Comparison of ENCODE assay signal across 8 cellular contexts in genomic region chr15:40857601-40858351, GRCh38. TPM values are rescaled to one million over a fixed set of nuclear protein-coding genes. Genes with fewer than 3 reads are reported as not detected.
A peak's percentile ranks its signal among the peaks of the same experiment; 100 is the strongest.
DNase-seq lines count a peak whose midpoint lies in the region; ATAC-seq, FAIRE-seq and TF ChIP-seq lines count a peak whose summit lies in the region.

No MANE protein-coding gene starts in this region.

- peak overlapping the region; percentile 10; the same call in 1 of the 2 replicates for H3K9ac ChIP-seq in HepG2 (ENCODE audit: insufficient read depth, low read depth, low read length)

- H2AFZ ChIP-seq in HepG2 (ENCODE audit: low read length): peak overlapping the region; percentile 76

- no peak overlapping the region for H3K4me3 Mint-ChIP-seq in activated CD4-positive, alpha-beta T cell treated with anti-CD3 and anti-CD28 coated beads for 36 hours

- peak; percentile 75 for TF ChIP-seq RAD21 in HepG2 (CRISPR knock-in tag; IDR thresholded peaks at IDR 0.05)

- DNase-seq in NCI-H460 (ENCODE audit: extremely low read depth, low read depth) (peak; percentile 63), choroid plexus epithelial cell (ENCODE audit: low read depth) (peak; percentile 75), HepG2 (ENCODE audit: low spot score) (peak; percentile 57)
- DNase-seq in activated CD4-positive, alpha-beta T cell treated with anti-CD3 and anti-CD28 coated beads for 36 hours: peak; percentile 89
- DNase-seq in stimulated activated CD4-positive, alpha-beta T cell treated with anti-CD3 and anti-CD28 coated beads, Interleukin-4, amount 100 ng/mL, for 48 hours (ENCODE audit: low read depth in 2 of 2): peak; percentile 68 to 83

- H3K27ac Mint-ChIP-seq in activated CD4-positive, alpha-beta T cell treated with anti-CD3 and anti-CD28 coated beads for 36 hours: no peak overlapping the region

- H3K4me2 ChIP-seq in HepG2 (ENCODE audit: low read depth, low read length): peak overlapping the region; percentile 83

- H3K36me3 ChIP-seq in HepG2 (replicated peaks in 1 of 2; ENCODE audit: control insufficient read depth in 1 of 2, insufficient read depth in 2 of 2, low read length in 2 of 2): no peaks in the 10 kb centered on the region

- POLR2A ChIA-PET in activated CD4-positive, alpha-beta T cell treated with anti-CD3 and anti-CD28 coated beads for 36 hours (lab: Charles Lee): interaction anchor here (0.8 to 2.4 kb wide), 3 partner anchors 20 to 40 kb away, joined by 4 to 19 read pairs (median 4); partner anchors contain the start of gene VPS18
- POLR2A ChIA-PET in HepG2 (lab: Yijun Ruan, JAX): interaction anchor here (0.7 to 3.1 kb wide), 9 partner anchors 7 to 65 kb away, joined by 3 to 40 read pairs (median 4); partner anchors contain the start of genes DNAJC17, RHOV, VPS18 and ZFYVE19

- TF ChIP-seq POLR2A in HepG2 (IDR thresholded peaks at IDR 0.05; ENCODE audit: insufficient read depth in 1 of 2, low read depth in 2 of 2, low read length in 2 of 2): no peak

- CTCF ChIA-PET in activated CD4-positive, alpha-beta T cell treated with anti-CD3 and anti-CD28 coated beads for 36 hours (lab: Charles Lee): interaction anchor here (0.5 to 9.2 kb wide), 38 partner anchors 10 to 1519 kb away, joined by 3 to 268 read pairs (median 4); partner anchors contain the start of genes CCDC32, CHP1, DNAJC17 and EXD1
- CTCF ChIA-PET in HepG2 (lab: Yijun Ruan, JAX; ENCODE audit: low intra/inter-chr PET ratio, low total read pairs): interaction anchor here (1.1 to 3.8 kb wide), 2 partner anchors 32 to 36 kb away, joined by 3 to 80 read pairs; partner anchors contain the start of gene VPS18

- peaks cover 62% of the 10 kb centered on the region for H3K4me1 ChIP-seq in HepG2 (ENCODE audit: insufficient read depth, low read length)

- no peaks in the 10 kb centered on the region for H3K9me3 ChIP-seq in HepG2 (ENCODE audit: low read length)

- peaks cover 2% of the 10 kb centered on the region for H3K36me3 Mint-ChIP-seq in activated CD4-positive, alpha-beta T cell treated with anti-CD3 and anti-CD28 coated beads for 36 hours (ENCODE audit: low read depth)

- peak; percentile 56 for ATAC-seq in HG02759 (IDR thresholded peaks at IDR 0.05; ENCODE audit: unreplicated experiment)
- peak; percentile 94 for ATAC-seq in activated CD4-positive, alpha-beta T cell treated with anti-CD3 and anti-CD28 coated beads for 36 hours
- peak; percentile 80 for ATAC-seq in HepG2
- ATAC-seq in GM18519 (IDR thresholded peaks at IDR 0.05; ENCODE audit: low FRiP score, unreplicated experiment): no peak

- H3K9me3 Mint-ChIP-seq in activated CD4-positive, alpha-beta T cell treated with anti-CD3 and anti-CD28 coated beads for 36 hours (ENCODE audit: low read depth): no peaks in the 10 kb centered on the region

- no TSS peak for BruUV-seq in HepG2 (replicated peaks; lab: Mats Ljungman, UMichigan)

- FAIRE-seq in G401.6 (lab: Jason Lieb, UNC) (peak; percentile 6), HepG2 (lab: Jason Lieb, UNC) (peak; percentile 68)

- H3K27me3 Mint-ChIP-seq in activated CD4-positive, alpha-beta T cell treated with anti-CD3 and anti-CD28 coated beads for 36 hours: no peaks in the 10 kb centered on the region

- H3K27ac ChIP-seq in HepG2 (ENCODE audit: extremely low read length, insufficient read depth, low read length): no peak overlapping the region

- H3K4me1 Mint-ChIP-seq in activated CD4-positive, alpha-beta T cell treated with anti-CD3 and anti-CD28 coated beads for 36 hours: peaks cover 3% of the 10 kb centered on the region

- 18% methylated on average over 9 of the region's 15 CpGs for WGBS in HepG2 (ENCODE audit: low lambda C conversion rate)

- H3K4me3 ChIP-seq in choroid plexus epithelial cell (ENCODE audit: low read depth, low read length): no peak overlapping the region
- peak overlapping the region in 2 of 3 experiments; percentile 33 to 49; a peak in 4 of 6 replicates for H3K4me3 ChIP-seq in HepG2 (replicated peaks in 1 of 3; ENCODE audit: insufficient read depth in 1 of 3, low read depth in 2 of 3, low read length in 3 of 3)

- no peaks in the 10 kb centered on the region for H3K27me3 ChIP-seq in HepG2 (ENCODE audit: control insufficient read depth in 1 of 2, insufficient read depth in 2 of 2, low read length in 2 of 2)

- TF ChIP-seq EP300 in HepG2 (IDR thresholded peaks at IDR 0.05; ENCODE audit: low read depth in 2 of 2, low read length in 2 of 2) (no peak), HepG2 (CRISPR knock-in tag; IDR thresholded peaks at IDR 0.05; ENCODE audit: borderline replicate concordance) (no peak)

- TF ChIP-seq CTCF in choroid plexus epithelial cell (conservative IDR thresholded peaks at IDR 0.05; ENCODE audit: low read depth, low read length) (peak; percentile 98), HepG2 (CRISPR knock-in tag; IDR thresholded peaks at IDR 0.05) (peak; percentile 97)

- intact Hi-C loops in activated CD4-positive, alpha-beta T cell treated with anti-CD3 and anti-CD28 coated beads for 36 hours (cut with DNase I, micrococcal nuclease): loop anchor here in 1 of 2 experiments (1.0 to 2.0 kb wide), 2 partner anchors 37 to 165 kb away; partner anchors contain the start of gene VPS18
- intact Hi-C loops in HepG2 (cut with micrococcal nuclease; ENCODE audit: unreplicated experiment): no loop called here

- no peaks in the 10 kb centered on the region for H4K20me1 ChIP-seq in HepG2 (ENCODE audit: insufficient read depth, low read length)

- in situ Hi-C loops in HepG2 (cut with HindIII; ENCODE audit: extremely low pct_ligation_motif_present, low pct_unique_long_range_greater_than_20kb): loop anchor here (5.0 kb wide), 1 partner anchor 35 kb away; the partner anchor contains the start of gene VPS18

- no peaks in the 10 kb centered on the region for H3K79me2 ChIP-seq in HepG2 (ENCODE audit: insufficient read depth, low read length)

RNA-seq across cellular contexts. Expression of gene SPINT1, which starts 13.9 kb away (rescaled TPM):
- 1.7 and 2.4 TPM in 2 replicates for total RNA-seq in NCI-H460 (2014; rRNA removed; shearing (Covaris generic))
- polyA plus RNA-seq in NCI-H460 (2014; cell fraction: nucleus; rRNA removed): 0.62 and 6.0 TPM in 2 replicates
- total RNA-seq in activated CD4-positive, alpha-beta T cell treated with anti-CD3 and anti-CD28 coated beads for 36 hours: 1 to 10 TPM; 8.5 to 8.9 TPM
- total RNA-seq in HepG2 (2016; rRNA removed; fragmentation: Illumina TruSeq; extraction: Trizol): 0.45 and 0.49 TPM in 2 replicates
- 0.10 and 0.44 TPM in 2 replicates for total RNA-seq in HepG2 (2016; cell fraction: cytosol; rRNA removed; fragmentation: Illumina TruSeq; extraction: Trizol; ENCODE audit: low read depth)
- 0.21 and 0.50 TPM in 2 replicates for total RNA-seq in HepG2 (2016; cell fraction: insoluble cytoplasmic fraction; rRNA removed; fragmentation: Illumina TruSeq; extraction: Trizol)
- 0.14 and 0.25 TPM in 2 replicates for total RNA-seq in HepG2 (2016; cell fraction: membrane; rRNA removed; fragmentation: Illumina TruSeq; extraction: Trizol)
- total RNA-seq in HepG2 (2016; cell fraction: nucleus; rRNA removed; fragmentation: Illumina TruSeq; extraction: Trizol): 0.88 and 2.1 TPM in 2 replicates
- polyA plus RNA-seq in HepG2 (2011; rRNA removed): 2.5 and 2.8 TPM in 2 replicates
- polyA plus RNA-seq in HepG2 (2011; cell fraction: cytosol; rRNA removed): 3.4 and 3.9 TPM in 2 replicates
- polyA plus RNA-seq in HepG2 (2011; cell fraction: nucleus; rRNA removed): 7.6 and 10.2 TPM in 2 replicates
- polyA plus RNA-seq in HepG2 (2012): 2.7 and 2.9 TPM in 2 replicates
- 0.20 and 0.25 TPM in 2 replicates for polyA plus RNA-seq in HepG2 (2016; cell fraction: cytosol; fragmentation: Illumina TruSeq; extraction: Trizol; ENCODE audit: low read depth)
- polyA plus RNA-seq in HepG2 (2016; cell fraction: insoluble cytoplasmic fraction; fragmentation: Illumina TruSeq; extraction: Trizol; ENCODE audit: low read depth): 0.21 and 0.37 TPM in 2 replicates
- 0.24 and 0.43 TPM in 2 replicates for polyA plus RNA-seq in HepG2 (2016; cell fraction: membrane; fragmentation: Illumina TruSeq; extraction: Trizol; ENCODE audit: low read depth)
- 3.0 TPM in 2 replicates for polyA plus RNA-seq in HepG2 (2016; cell fraction: nucleus; fragmentation: Illumina TruSeq; extraction: Trizol; ENCODE audit: insufficient read depth, low read depth)
- polyA minus RNA-seq in HepG2 (2011; rRNA and poly(A)+ RNA removed; ENCODE audit: low replicate concordance): 0.37 and 3.2 TPM in 2 replicates
- polyA minus RNA-seq in HepG2 (2011; cell fraction: cytosol; rRNA and poly(A)+ RNA removed): 2.2 TPM in 2 replicates
- 1.0 and 2.6 TPM in 2 replicates for polyA minus RNA-seq in HepG2 (2011; cell fraction: nucleus; rRNA and poly(A)+ RNA removed)

RNA-seq across cellular contexts. Expression of gene RHOV, which starts 16.3 kb away (rescaled TPM):
- 0.14 and 0.57 TPM in 2 replicates for total RNA-seq in NCI-H460 (2014; rRNA removed; shearing (Covaris generic))
- polyA plus RNA-seq in NCI-H460 (2014; cell fraction: nucleus; rRNA removed): 0.88 TPM in 1 of 2 replicates, not detected in the other
- total RNA-seq in activated CD4-positive, alpha-beta T cell treated with anti-CD3 and anti-CD28 coated beads for 36 hours: under 1 TPM; 0.25 to 0.41 TPM
- 0.15 and 0.18 TPM in 2 replicates for total RNA-seq in HepG2 (2016; rRNA removed; fragmentation: Illumina TruSeq; extraction: Trizol)
- not detected in 2 replicates for total RNA-seq in HepG2 (2016; cell fraction: cytosol; rRNA removed; fragmentation: Illumina TruSeq; extraction: Trizol; ENCODE audit: low read depth)
- 0.15 TPM in 1 of 2 replicates, not detected in the other for total RNA-seq in HepG2 (2016; cell fraction: insoluble cytoplasmic fraction; rRNA removed; fragmentation: Illumina TruSeq; extraction: Trizol)
- total RNA-seq in HepG2 (2016; cell fraction: membrane; rRNA removed; fragmentation: Illumina TruSeq; extraction: Trizol): 0.09 and 0.10 TPM in 2 replicates
- total RNA-seq in HepG2 (2016; cell fraction: nucleus; rRNA removed; fragmentation: Illumina TruSeq; extraction: Trizol): not detected in 2 replicates
- polyA plus RNA-seq in HepG2 (2011; rRNA removed): 0.07 and 0.17 TPM in 2 replicates
- polyA plus RNA-seq in HepG2 (2011; cell fraction: cytosol; rRNA removed): 0.08 and 0.09 TPM in 2 replicates
- polyA plus RNA-seq in HepG2 (2011; cell fraction: nucleus; rRNA removed): not detected in 2 replicates
- polyA plus RNA-seq in HepG2 (2012): not detected in 2 replicates
- polyA plus RNA-seq in HepG2 (2016; cell fraction: cytosol; fragmentation: Illumina TruSeq; extraction: Trizol; ENCODE audit: low read depth): 0.07 TPM in 1 of 2 replicates, not detected in the other
- 0.17 and 0.19 TPM in 2 replicates for polyA plus RNA-seq in HepG2 (2016; cell fraction: insoluble cytoplasmic fraction; fragmentation: Illumina TruSeq; extraction: Trizol; ENCODE audit: low read depth)
- polyA plus RNA-seq in HepG2 (2016; cell fraction: membrane; fragmentation: Illumina TruSeq; extraction: Trizol; ENCODE audit: low read depth): 0.10 TPM in 1 of 2 replicates, not detected in the other
- polyA plus RNA-seq in HepG2 (2016; cell fraction: nucleus; fragmentation: Illumina TruSeq; extraction: Trizol; ENCODE audit: insufficient read depth, low read depth): 0.27 and 0.37 TPM in 2 replicates
- polyA minus RNA-seq in HepG2 (2011; rRNA and poly(A)+ RNA removed; ENCODE audit: low replicate concordance): 43.4 TPM in 1 of 2 replicates, not detected in the other
- polyA minus RNA-seq in HepG2 (2011; cell fraction: cytosol; rRNA and poly(A)+ RNA removed): 0.40 and 0.70 TPM in 2 replicates
- not detected in 2 replicates for polyA minus RNA-seq in HepG2 (2011; cell fraction: nucleus; rRNA and poly(A)+ RNA removed)

RNA-seq across cellular contexts. Expression of gene PPP1R14D, which starts 29.3 kb away (rescaled TPM):
- total RNA-seq in NCI-H460 (2014; rRNA removed; shearing (Covaris generic)): not detected in 2 replicates
- polyA plus RNA-seq in NCI-H460 (2014; cell fraction: nucleus; rRNA removed): not detected in 2 replicates
- total RNA-seq in activated CD4-positive, alpha-beta T cell treated with anti-CD3 and anti-CD28 coated beads for 36 hours: not detected
- total RNA-seq in HepG2 (2016; rRNA removed; fragmentation: Illumina TruSeq; extraction: Trizol): 0.49 and 0.53 TPM in 2 replicates
- total RNA-seq in HepG2 (2016; cell fraction: cytosol; rRNA removed; fragmentation: Illumina TruSeq; extraction: Trizol; ENCODE audit: low read depth): not detected in 2 replicates
- 0.52 and 0.55 TPM in 2 replicates for total RNA-seq in HepG2 (2016; cell fraction: insoluble cytoplasmic fraction; rRNA removed; fragmentation: Illumina TruSeq; extraction: Trizol)
- total RNA-seq in HepG2 (2016; cell fraction: membrane; rRNA removed; fragmentation: Illumina TruSeq; extraction: Trizol): 0.34 TPM in 2 replicates
- not detected in 2 replicates for total RNA-seq in HepG2 (2016; cell fraction: nucleus; rRNA removed; fragmentation: Illumina TruSeq; extraction: Trizol)
- 0.47 and 0.55 TPM in 2 replicates for polyA plus RNA-seq in HepG2 (2011; rRNA removed)
- polyA plus RNA-seq in HepG2 (2011; cell fraction: cytosol; rRNA removed): 0.81 and 0.82 TPM in 2 replicates
- 0.35 and 0.62 TPM in 2 replicates for polyA plus RNA-seq in HepG2 (2011; cell fraction: nucleus; rRNA removed)
- 0.68 TPM in 2 replicates for polyA plus RNA-seq in HepG2 (2012)
- polyA plus RNA-seq in HepG2 (2016; cell fraction: cytosol; fragmentation: Illumina TruSeq; extraction: Trizol; ENCODE audit: low read depth): not detected in 2 replicates
- polyA plus RNA-seq in HepG2 (2016; cell fraction: insoluble cytoplasmic fraction; fragmentation: Illumina TruSeq; extraction: Trizol; ENCODE audit: low read depth): 0.46 and 0.48 TPM in 2 replicates
- not detected in 2 replicates for polyA plus RNA-seq in HepG2 (2016; cell fraction: membrane; fragmentation: Illumina TruSeq; extraction: Trizol; ENCODE audit: low read depth)
- not detected in 2 replicates for polyA plus RNA-seq in HepG2 (2016; cell fraction: nucleus; fragmentation: Illumina TruSeq; extraction: Trizol; ENCODE audit: insufficient read depth, low read depth)
- 0.21 TPM in 1 of 2 replicates, not detected in the other for polyA minus RNA-seq in HepG2 (2011; rRNA and poly(A)+ RNA removed; ENCODE audit: low replicate concordance)
- not detected in 2 replicates for polyA minus RNA-seq in HepG2 (2011; cell fraction: cytosol; rRNA and poly(A)+ RNA removed)
- polyA minus RNA-seq in HepG2 (2011; cell fraction: nucleus; rRNA and poly(A)+ RNA removed): 0.87 TPM in 1 of 2 replicates, not detected in the other

RNA-seq across cellular contexts. Expression of gene VPS18, which starts 36.5 kb away (rescaled TPM):
- total RNA-seq in NCI-H460 (2014; rRNA removed; shearing (Covaris generic)): 10.5 and 11.4 TPM in 2 replicates
- 8.9 and 9.9 TPM in 2 replicates for polyA plus RNA-seq in NCI-H460 (2014; cell fraction: nucleus; rRNA removed)
- total RNA-seq in activated CD4-positive, alpha-beta T cell treated with anti-CD3 and anti-CD28 coated beads for 36 hours: 1 to 10 TPM; 6.2 TPM
- 15.8 and 17.0 TPM in 2 replicates for total RNA-seq in HepG2 (2016; rRNA removed; fragmentation: Illumina TruSeq; extraction: Trizol)
- total RNA-seq in HepG2 (2016; cell fraction: cytosol; rRNA removed; fragmentation: Illumina TruSeq; extraction: Trizol; ENCODE audit: low read depth): 1.2 and 1.9 TPM in 2 replicates
- 14.9 and 16.0 TPM in 2 replicates for total RNA-seq in HepG2 (2016; cell fraction: insoluble cytoplasmic fraction; rRNA removed; fragmentation: Illumina TruSeq; extraction: Trizol)
- 3.9 and 4.3 TPM in 2 replicates for total RNA-seq in HepG2 (2016; cell fraction: membrane; rRNA removed; fragmentation: Illumina TruSeq; extraction: Trizol)
- total RNA-seq in HepG2 (2016; cell fraction: nucleus; rRNA removed; fragmentation: Illumina TruSeq; extraction: Trizol): 9.9 and 11.2 TPM in 2 replicates
- polyA plus RNA-seq in HepG2 (2011; rRNA removed): 5.8 and 7.4 TPM in 2 replicates
- polyA plus RNA-seq in HepG2 (2011; cell fraction: cytosol; rRNA removed): 6.0 and 7.5 TPM in 2 replicates
- polyA plus RNA-seq in HepG2 (2011; cell fraction: nucleus; rRNA removed): 9.2 and 9.4 TPM in 2 replicates
- 5.0 and 5.3 TPM in 2 replicates for polyA plus RNA-seq in HepG2 (2012)
- 0.57 and 0.62 TPM in 2 replicates for polyA plus RNA-seq in HepG2 (2016; cell fraction: cytosol; fragmentation: Illumina TruSeq; extraction: Trizol; ENCODE audit: low read depth)
- polyA plus RNA-seq in HepG2 (2016; cell fraction: insoluble cytoplasmic fraction; fragmentation: Illumina TruSeq; extraction: Trizol; ENCODE audit: low read depth): 9.1 and 10.3 TPM in 2 replicates
- polyA plus RNA-seq in HepG2 (2016; cell fraction: membrane; fragmentation: Illumina TruSeq; extraction: Trizol; ENCODE audit: low read depth): 1.1 and 1.8 TPM in 2 replicates
- polyA plus RNA-seq in HepG2 (2016; cell fraction: nucleus; fragmentation: Illumina TruSeq; extraction: Trizol; ENCODE audit: insufficient read depth, low read depth): 13.2 and 13.9 TPM in 2 replicates
- 42.6 and 112 TPM in 2 replicates for polyA minus RNA-seq in HepG2 (2011; rRNA and poly(A)+ RNA removed; ENCODE audit: low replicate concordance)
- 11.8 and 12.4 TPM in 2 replicates for polyA minus RNA-seq in HepG2 (2011; cell fraction: cytosol; rRNA and poly(A)+ RNA removed)
- polyA minus RNA-seq in HepG2 (2011; cell fraction: nucleus; rRNA and poly(A)+ RNA removed): 9.3 and 9.8 TPM in 2 replicates

RNA-seq across cellular contexts. Expression of gene DNAJC17, which starts 50.5 kb away (rescaled TPM):
- total RNA-seq in NCI-H460 (2014; rRNA removed; shearing (Covaris generic)): 27.3 and 27.9 TPM in 2 replicates
- polyA plus RNA-seq in NCI-H460 (2014; cell fraction: nucleus; rRNA removed): 35.5 and 64.0 TPM in 2 replicates
- total RNA-seq in activated CD4-positive, alpha-beta T cell treated with anti-CD3 and anti-CD28 coated beads for 36 hours: 10 to 100 TPM; 41.5 to 43.6 TPM
- 26.5 and 30.2 TPM in 2 replicates for total RNA-seq in HepG2 (2016; rRNA removed; fragmentation: Illumina TruSeq; extraction: Trizol)
- 6.4 and 7.8 TPM in 2 replicates for total RNA-seq in HepG2 (2016; cell fraction: cytosol; rRNA removed; fragmentation: Illumina TruSeq; extraction: Trizol; ENCODE audit: low read depth)
- total RNA-seq in HepG2 (2016; cell fraction: insoluble cytoplasmic fraction; rRNA removed; fragmentation: Illumina TruSeq; extraction: Trizol): 30.1 and 30.4 TPM in 2 replicates
- 7.4 and 8.6 TPM in 2 replicates for total RNA-seq in HepG2 (2016; cell fraction: membrane; rRNA removed; fragmentation: Illumina TruSeq; extraction: Trizol)
- total RNA-seq in HepG2 (2016; cell fraction: nucleus; rRNA removed; fragmentation: Illumina TruSeq; extraction: Trizol): 17.9 and 19.3 TPM in 2 replicates
- 22.2 and 23.0 TPM in 2 replicates for polyA plus RNA-seq in HepG2 (2011; rRNA removed)
- 25.4 and 31.1 TPM in 2 replicates for polyA plus RNA-seq in HepG2 (2011; cell fraction: cytosol; rRNA removed)
- polyA plus RNA-seq in HepG2 (2011; cell fraction: nucleus; rRNA removed): 71.0 and 88.9 TPM in 2 replicates
- polyA plus RNA-seq in HepG2 (2012): 15.6 and 17.8 TPM in 2 replicates
- polyA plus RNA-seq in HepG2 (2016; cell fraction: cytosol; fragmentation: Illumina TruSeq; extraction: Trizol; ENCODE audit: low read depth): 4.4 TPM in 2 replicates
- polyA plus RNA-seq in HepG2 (2016; cell fraction: insoluble cytoplasmic fraction; fragmentation: Illumina TruSeq; extraction: Trizol; ENCODE audit: low read depth): 27.5 and 28.1 TPM in 2 replicates
- 3.8 and 5.1 TPM in 2 replicates for polyA plus RNA-seq in HepG2 (2016; cell fraction: membrane; fragmentation: Illumina TruSeq; extraction: Trizol; ENCODE audit: low read depth)
- polyA plus RNA-seq in HepG2 (2016; cell fraction: nucleus; fragmentation: Illumina TruSeq; extraction: Trizol; ENCODE audit: insufficient read depth, low read depth): 36.5 and 39.9 TPM in 2 replicates
- 9.9 and 24.8 TPM in 2 replicates for polyA minus RNA-seq in HepG2 (2011; rRNA and poly(A)+ RNA removed; ENCODE audit: low replicate concordance)
- polyA minus RNA-seq in HepG2 (2011; cell fraction: cytosol; rRNA and poly(A)+ RNA removed): 5.3 and 10.7 TPM in 2 replicates
- polyA minus RNA-seq in HepG2 (2011; cell fraction: nucleus; rRNA and poly(A)+ RNA removed): 27.2 and 33.7 TPM in 2 replicates
